In genomic region chr3:49763981-49764380, GRCh38 we compare ENCODE assay signal across 23 cellular contexts. TPM values are rescaled to one million over a fixed set of nuclear protein-coding genes. Genes with fewer than 3 reads are reported as not detected.
DNase-seq lines count a peak whose midpoint lies in the region; ATAC-seq, FAIRE-seq and TF ChIP-seq lines count a peak whose summit lies in the region.
"Had no signal": no experiment of that assay in that cellular context is flagged by ENCODE, and none has a peak within 500 bp of the region (broad histone marks: within the 10 kb centered on the region; RNA-seq: fewer than 3 reads in every experiment).

No MANE protein-coding gene starts in this region.

- in situ Hi-C loops in K562 (cut with MboI), result no loop called here

- no peak overlapping the region for H3K4me3 ChIP-seq in HEK293 (ENCODE audit: low read depth, low read length)
- H3K4me3 ChIP-seq in K562, result no peak overlapping the region
- H3K4me3 ChIP-seq: A549; BLaER1 treated with 17β-estradiol and CSF1 and Interleukin-3, amounts not matched to agents 10 nM and 100 nM had no signal

- intact Hi-C loops in K562 (cut with micrococcal nuclease), result no loop called here

- H3K4me3 Mint-ChIP-seq in activated CD8-positive, alpha-beta memory T cell treated with anti-CD3 and anti-CD28 coated beads, Interleukin-2, amount 10 ng/mL, durations not matched to agents 7 days and 5 days, result no peak overlapping the region
- H3K4me3 Mint-ChIP-seq in mesothelial cell of epicardium, result no peak overlapping the region
- H3K4me3 Mint-ChIP-seq: B cell; CD4-positive, alpha-beta T cell; CD8-positive, alpha-beta T cell had no signal

- TF ChIP-seq CTCF in HEK293 (tag by site-specific recombination; IDR thresholded peaks at IDR 0.05) (no peak), K562 (IDR thresholded peaks at IDR 0.05 in 2 of 3, conservative IDR thresholded peaks at IDR 0.05 in 1 of 3; ENCODE audit: insufficient read depth in 2 of 3, low read depth in 1 of 3, low read length in 3 of 3) (no peak), mesothelial cell of epicardium (IDR thresholded peaks at IDR 0.05; ENCODE audit: unreplicated experiment) (no peak)

- TF ChIP-seq POLR2A in K562 (conservative IDR thresholded peaks at IDR 0.05), result no peak

- H3K4me2 ChIP-seq in K562 (ENCODE audit: insufficient read depth, low read length), result no peak overlapping the region
- H3K4me2 ChIP-seq: A549; BLaER1 treated with 17β-estradiol and CSF1 and Interleukin-3, amounts not matched to agents 10 nM and 100 nM had no signal

- no peak for TF ChIP-seq RAD21 in K562 (CRISPR knock-in tag; conservative IDR thresholded peaks at IDR 0.05 in 1 of 2, IDR thresholded peaks at IDR 0.05 in 1 of 2)

- H3K4me1 ChIP-seq in HEK293 (ENCODE audit: control insufficient read depth, insufficient read depth, low read length) (no peaks in the 10 kb centered on the region), K562 (replicated peaks in 1 of 2; ENCODE audit: control insufficient read depth in 2 of 2, insufficient read depth in 2 of 2, low read length in 2 of 2) (no peaks in the 10 kb centered on the region; a peak in 1 of 5 replicates)
- H3K4me1 ChIP-seq: A549, Caco-2 had no signal

- no peaks in the 10 kb centered on the region for H3K9me3 Mint-ChIP-seq in activated CD8-positive, alpha-beta memory T cell treated with anti-CD3 and anti-CD28 coated beads, Interleukin-2, amount 10 ng/mL, durations not matched to agents 7 days and 5 days (ENCODE audit: low read depth)
- H3K9me3 Mint-ChIP-seq in mesothelial cell of epicardium, result peaks cover 5% of the 10 kb centered on the region
- H3K9me3 Mint-ChIP-seq: CD4-positive, alpha-beta T cell; CD8-positive, alpha-beta T cell had no signal

- H3K36me3 ChIP-seq in HEK293 (ENCODE audit: control insufficient read depth in 2 of 2, insufficient read depth in 1 of 2, low read length in 2 of 2) (peaks cover 0 to 3% of the 10 kb centered on the region in 2 experiments; a peak in 2 of 3 replicates), K562 (ENCODE audit: control insufficient read depth, insufficient read depth, low read length) (0 out of 3 replicates have a peak, but pooled peaks cover 7% of the 10 kb centered on the region)

- H3K79me2 ChIP-seq in K562 (ENCODE audit: control insufficient read depth, insufficient read depth, low read length), result peaks cover 59% of the 10 kb centered on the region

- H3K27me3 ChIP-seq in K562 (ENCODE audit: control insufficient read depth in 2 of 2, insufficient read depth in 2 of 2, low read length in 2 of 2), result no peaks in the 10 kb centered on the region
- H3K27me3 ChIP-seq: BLaER1 treated with 17β-estradiol and CSF1 and Interleukin-3, amounts not matched to agents 10 nM and 100 nM had no signal

- H3K4me1 Mint-ChIP-seq in activated CD8-positive, alpha-beta memory T cell treated with anti-CD3 and anti-CD28 coated beads, Interleukin-2, amount 10 ng/mL, durations not matched to agents 7 days and 5 days, result peaks cover 2% of the 10 kb centered on the region
- peaks cover 5% of the 10 kb centered on the region for H3K4me1 Mint-ChIP-seq in mesothelial cell of epicardium

- no peak overlapping the region for H3K27ac Mint-ChIP-seq in activated CD8-positive, alpha-beta memory T cell treated with anti-CD3 and anti-CD28 coated beads, Interleukin-2, amount 10 ng/mL, durations not matched to agents 7 days and 5 days
- H3K27ac Mint-ChIP-seq in mesothelial cell of epicardium, result no peak overlapping the region
- H3K27ac Mint-ChIP-seq: B cell; CD4-positive, alpha-beta T cell; CD8-positive, alpha-beta T cell had no signal

- peaks cover 2% of the 10 kb centered on the region for H3K9me1 ChIP-seq in K562 (ENCODE audit: control insufficient read depth, insufficient read depth, low read length)

- BruUV-seq in K562 (replicated peaks; lab: Mats Ljungman, UMichigan), result no TSS peak

- DNase-seq in activated CD8-positive, alpha-beta memory T cell treated with anti-CD3 and anti-CD28 coated beads, Interleukin-2, amount 50 U/mL, for 48 hours, result peak; percentile 22
- no peak for DNase-seq in activated CD8-positive, alpha-beta memory T cell treated with anti-CD3 and anti-CD28 coated beads, Interleukin-2, amount 10 ng/mL, durations not matched to agents 7 days and 5 days
- DNase-seq in K562 (ENCODE audit: extremely low read depth in 1 of 4, low spot score in 3 of 4) (no peak), mesothelial cell of epicardium (ENCODE audit: low spot score in 2 of 2, unreplicated experiment in 2 of 2) (no peak)
- DNase-seq: AML-193; Caco-2; Calu3; CD4-positive, alpha-beta T cell; CD8-positive, alpha-beta T cell; DMS79 treated with DMSO at 0.1 percent for 48 hours; GF-D8 had no signal

- FAIRE-seq in K562 (lab: Jason Lieb, UNC), result no peak
- FAIRE-seq: A549, D721Med, G401.6, GM12891, GM19239 had no signal

- H3K9me3 ChIP-seq in HEK293 (ENCODE audit: control insufficient read depth, insufficient read depth, low read depth, low read length) (no peaks in the 10 kb centered on the region), K562 (replicated peaks; ENCODE audit: control insufficient read depth, insufficient read depth, low read depth, low read length) (no peaks in the 10 kb centered on the region)
- H3K9me3 ChIP-seq: A549; BLaER1 treated with 17β-estradiol and CSF1 and Interleukin-3, amounts not matched to agents 10 nM and 100 nM; Caco-2 had no signal

- POLR2A ChIA-PET in HEK293 (lab: Yijun Ruan, JAX), result no interaction called here
- POLR2A ChIA-PET in K562 (lab: Yijun Ruan, JAX), result no interaction called here

- H3K27ac ChIP-seq in HEK293 (ENCODE audit: extremely low read depth, low read depth, low read length) (no peak overlapping the region), K562 (ENCODE audit: extremely low read depth, low read depth, low read length) (no peak overlapping the region)
- H3K27ac ChIP-seq: 22Rv1; A549; BLaER1 treated with 17β-estradiol and CSF1 and Interleukin-3, amounts not matched to agents 10 nM and 100 nM; C4-2B had no signal

- no peaks in the 10 kb centered on the region for H4K20me1 ChIP-seq in K562 (replicated peaks; ENCODE audit: control insufficient read depth, insufficient read depth, low read length)

- 98% methylated on average over 4 of the region's 4 CpGs for WGBS in K562 (ENCODE audit: insufficient coverage, low coverage, missing lambda C conversion rate)

- H3K36me3 Mint-ChIP-seq in activated CD8-positive, alpha-beta memory T cell treated with anti-CD3 and anti-CD28 coated beads, Interleukin-2, amount 10 ng/mL, durations not matched to agents 7 days and 5 days, result peaks cover 8% of the 10 kb centered on the region
- peaks cover 15% of the 10 kb centered on the region for H3K36me3 Mint-ChIP-seq in mesothelial cell of epicardium

- CTCF ChIA-PET in activated CD8-positive, alpha-beta memory T cell treated with anti-CD3 and anti-CD28 coated beads, Interleukin-2, amount 10 ng/mL, durations not matched to agents 7 days and 5 days (lab: Charles Lee), result no interaction called here
- CTCF ChIA-PET in HEK293 (lab: Yijun Ruan, JAX), result no interaction called here
- CTCF ChIA-PET in K562 (lab: Yijun Ruan, JAX; ENCODE audit: low intra/inter-chr PET ratio), result no interaction called here

- no peak for ATAC-seq in activated CD8-positive, alpha-beta memory T cell treated with anti-CD3 and anti-CD28 coated beads, Interleukin-2, amount 10 ng/mL, durations not matched to agents 7 days and 5 days
- ATAC-seq in K562, result no peak
- ATAC-seq: A549; CD8-positive, alpha-beta T cell had no signal

- no peaks in the 10 kb centered on the region for H3K27me3 Mint-ChIP-seq in activated CD8-positive, alpha-beta memory T cell treated with anti-CD3 and anti-CD28 coated beads, Interleukin-2, amount 10 ng/mL, durations not matched to agents 7 days and 5 days
- H3K27me3 Mint-ChIP-seq in mesothelial cell of epicardium (ENCODE audit: low read depth), result no peaks in the 10 kb centered on the region
- H3K27me3 Mint-ChIP-seq: B cell; CD4-positive, alpha-beta T cell had no signal

- TF ChIP-seq EP300 in K562 (IDR thresholded peaks at IDR 0.05; ENCODE audit: low read length), result no peak

- no peak overlapping the region for H2AFZ ChIP-seq in K562 (ENCODE audit: low read depth, low read length)

- H3K9ac ChIP-seq in K562 (ENCODE audit: insufficient read depth in 1 of 2, low read depth in 2 of 2, low read length in 2 of 2), result no peak overlapping the region
- H3K9ac ChIP-seq: BLaER1 treated with 17β-estradiol and CSF1 and Interleukin-3, amounts not matched to agents 10 nM and 100 nM had no signal

RNA-seq across cellular contexts. Expression of gene IP6K1, which starts 22.4 kb away (rescaled TPM):
- 10 to 100 TPM; 38.3 to 41.0 TPM for total RNA-seq in activated CD8-positive, alpha-beta memory T cell treated with anti-CD3 and anti-CD28 coated beads, Interleukin-2, amount 10 ng/mL, durations not matched to agents 7 days and 5 days
- 68.0 and 181 TPM in 2 replicates for total RNA-seq in K562 (2011; cell fraction: chromatin; rRNA removed; ENCODE audit: low replicate concordance)
- 71.4 and 81.3 TPM in 2 replicates for total RNA-seq in K562 (2011; cell fraction: nucleolus; rRNA removed)
- total RNA-seq in K562 (2011; cell fraction: nucleoplasm; rRNA removed), result 41.8 and 80.9 TPM in 2 replicates
- total RNA-seq in K562 (2014; rRNA removed) (13.1 and 18.2 TPM in 2 replicates), K562 (2014; rRNA removed; fragmentation: Illumina TruSeq; extraction: Trizol) (7.9 and 10.5 TPM in 2 replicates), K562 (2015; rRNA removed; fragmentation: Illumina TruSeq; extraction: Trizol) (12.0 and 12.9 TPM in 2 replicates), K562 (2021) (29.2 and 31.2 TPM in 2 replicates), mesothelial cell of epicardium (41.7 to 46.4 TPM (median 46.4 TPM) in 3 replicates)
- polyA plus RNA-seq in K562 (2011; rRNA removed) (27.9 and 31.5 TPM in 2 replicates), K562 (2014; fragmentation: Illumina TruSeq; extraction: Trizol) (13.4 and 16.4 TPM in 2 replicates), K562 (2014; fragmentation: Nextera tagmentation; extraction: Ambion mirVana) (1 to 10 TPM in 1 of 2 experiments, under 1 TPM in 1; 0.46 to 1.9 TPM), K562 (2014; rRNA removed) (15.4 and 15.6 TPM in 2 replicates)
- 18.1 and 28.3 TPM in 2 replicates for polyA plus RNA-seq in K562 (2011; cell fraction: cytosol; rRNA removed)
- polyA plus RNA-seq in K562 (2011; cell fraction: nucleus; rRNA removed), result 20.1 and 35.9 TPM in 2 replicates
- 16.9 and 19.5 TPM in 2 replicates for polyA plus RNA-seq in K562 (2012)
- polyA minus RNA-seq in K562 (2011; rRNA and poly(A)+ RNA removed), result 34.2 and 41.7 TPM in 2 replicates
- 28.8 and 32.4 TPM in 2 replicates for polyA minus RNA-seq in K562 (2011; cell fraction: cytosol; rRNA and poly(A)+ RNA removed)
- 12.5 and 13.9 TPM in 2 replicates for polyA minus RNA-seq in K562 (2011; cell fraction: nucleus; rRNA and poly(A)+ RNA removed)

RNA-seq across cellular contexts. Expression of gene CDHR4, which starts 35.7 kb away (rescaled TPM):
- total RNA-seq in activated CD8-positive, alpha-beta memory T cell treated with anti-CD3 and anti-CD28 coated beads, Interleukin-2, amount 10 ng/mL, durations not matched to agents 7 days and 5 days, result under 1 TPM in 1 of 2 experiments, not detected in 1; 0.16 TPM
- 0.93 and 2.2 TPM in 2 replicates for total RNA-seq in K562 (2011; cell fraction: chromatin; rRNA removed; ENCODE audit: low replicate concordance)
- 0.79 and 1.0 TPM in 2 replicates for total RNA-seq in K562 (2011; cell fraction: nucleolus; rRNA removed)
- total RNA-seq in K562 (2011; cell fraction: nucleoplasm; rRNA removed), result 1.3 and 1.5 TPM in 2 replicates
- total RNA-seq in K562 (2014; rRNA removed) (not detected in 2 replicates), K562 (2014; rRNA removed; fragmentation: Illumina TruSeq; extraction: Trizol) (not detected in 2 replicates), K562 (2015; rRNA removed; fragmentation: Illumina TruSeq; extraction: Trizol) (not detected in 2 replicates), K562 (2021) (not detected in 2 replicates), mesothelial cell of epicardium (0.27 to 0.42 TPM in 2 of 3 replicates, not detected in the other)
- polyA plus RNA-seq in K562 (2011; rRNA removed) (0.21 and 0.27 TPM in 2 replicates), K562 (2014; fragmentation: Illumina TruSeq; extraction: Trizol) (0.11 TPM in 1 of 2 replicates, not detected in the other), K562 (2014; fragmentation: Nextera tagmentation; extraction: Ambion mirVana) (not detected), K562 (2014; rRNA removed) (0.28 TPM in 1 of 2 replicates, not detected in the other)
- polyA plus RNA-seq in K562 (2011; cell fraction: cytosol; rRNA removed), result 0.16 and 0.22 TPM in 2 replicates
- polyA plus RNA-seq in K562 (2011; cell fraction: nucleus; rRNA removed), result 1.6 and 4.2 TPM in 2 replicates
- 0.16 and 0.21 TPM in 2 replicates for polyA plus RNA-seq in K562 (2012)
- not detected in 2 replicates for polyA minus RNA-seq in K562 (2011; rRNA and poly(A)+ RNA removed)
- polyA minus RNA-seq in K562 (2011; cell fraction: cytosol; rRNA and poly(A)+ RNA removed), result not detected in 2 replicates
- polyA minus RNA-seq in K562 (2011; cell fraction: nucleus; rRNA and poly(A)+ RNA removed), result 0.54 and 0.56 TPM in 2 replicates
- total RNA-seq: A172, Caco-2, Calu3 had no signal
- polyA plus RNA-seq: BJ had no signal

RNA-seq across cellular contexts. Expression of gene INKA1, which starts 39.1 kb away (rescaled TPM):
- under 1 TPM; 0.73 to 0.85 TPM for total RNA-seq in activated CD8-positive, alpha-beta memory T cell treated with anti-CD3 and anti-CD28 coated beads, Interleukin-2, amount 10 ng/mL, durations not matched to agents 7 days and 5 days
- 1.3 and 12.1 TPM in 2 replicates for total RNA-seq in K562 (2011; cell fraction: chromatin; rRNA removed; ENCODE audit: low replicate concordance)
- 12.7 and 12.9 TPM in 2 replicates for total RNA-seq in K562 (2011; cell fraction: nucleolus; rRNA removed)
- total RNA-seq in K562 (2011; cell fraction: nucleoplasm; rRNA removed), result 7.2 TPM in 2 replicates
- 13.6 and 13.9 TPM in 2 replicates for total RNA-seq in K562 (2014; rRNA removed)
- total RNA-seq in K562 (2014; rRNA removed; fragmentation: Illumina TruSeq; extraction: Trizol), result 1.1 and 1.9 TPM in 2 replicates
- 6.7 and 7.6 TPM in 2 replicates for total RNA-seq in K562 (2015; rRNA removed; fragmentation: Illumina TruSeq; extraction: Trizol)
- total RNA-seq in K562 (2021), result 11.1 and 11.2 TPM in 2 replicates
- 5.2 and 7.2 TPM in 2 replicates for polyA plus RNA-seq in K562 (2011; rRNA removed)
- 7.5 and 29.7 TPM in 2 replicates for polyA plus RNA-seq in K562 (2011; cell fraction: cytosol; rRNA removed)
- polyA plus RNA-seq in K562 (2011; cell fraction: nucleus; rRNA removed), result 5.6 and 11.3 TPM in 2 replicates
- 9.2 and 11.0 TPM in 2 replicates for polyA plus RNA-seq in K562 (2012)
- polyA plus RNA-seq in K562 (2014; fragmentation: Illumina TruSeq; extraction: Trizol), result 3.9 and 7.5 TPM in 2 replicates
- polyA plus RNA-seq in K562 (2014; fragmentation: Nextera tagmentation; extraction: Ambion mirVana), result 1 to 10 TPM in 1 of 2 experiments, under 1 TPM in 1; 0.55 to 1.2 TPM
- polyA plus RNA-seq in K562 (2014; rRNA removed), result 11.2 and 12.8 TPM in 2 replicates
- 2.6 and 5.5 TPM in 2 replicates for polyA minus RNA-seq in K562 (2011; rRNA and poly(A)+ RNA removed)
- 6.2 and 9.4 TPM in 2 replicates for polyA minus RNA-seq in K562 (2011; cell fraction: cytosol; rRNA and poly(A)+ RNA removed)
- polyA minus RNA-seq in K562 (2011; cell fraction: nucleus; rRNA and poly(A)+ RNA removed), result 10.9 and 11.8 TPM in 2 replicates
- total RNA-seq in mesothelial cell of epicardium, result 7.7 to 9.4 TPM (median 8.4 TPM) in 3 replicates
- total RNA-seq: Caco-2 had no signal

RNA-seq across cellular contexts. Expression of gene GMPPB, which starts 40.2 kb away (rescaled TPM):
- total RNA-seq in activated CD8-positive, alpha-beta memory T cell treated with anti-CD3 and anti-CD28 coated beads, Interleukin-2, amount 10 ng/mL, durations not matched to agents 7 days and 5 days, result 10 to 100 TPM; 46.6 to 47.9 TPM
- 23.6 and 70.2 TPM in 2 replicates for total RNA-seq in K562 (2011; cell fraction: chromatin; rRNA removed; ENCODE audit: low replicate concordance)
- total RNA-seq in K562 (2011; cell fraction: nucleolus; rRNA removed), result 47.0 and 56.7 TPM in 2 replicates
- total RNA-seq in K562 (2011; cell fraction: nucleoplasm; rRNA removed), result 29.1 and 36.1 TPM in 2 replicates
- total RNA-seq in K562 (2014; rRNA removed), result 11.0 and 18.0 TPM in 2 replicates
- total RNA-seq in K562 (2014; rRNA removed; fragmentation: Illumina TruSeq; extraction: Trizol), result 4.3 and 5.5 TPM in 2 replicates
- 8.8 and 9.2 TPM in 2 replicates for total RNA-seq in K562 (2015; rRNA removed; fragmentation: Illumina TruSeq; extraction: Trizol)
- 16.4 and 17.4 TPM in 2 replicates for total RNA-seq in K562 (2021)
- polyA plus RNA-seq in K562 (2011; rRNA removed), result 8.1 and 10.3 TPM in 2 replicates
- 8.4 and 10.6 TPM in 2 replicates for polyA plus RNA-seq in K562 (2011; cell fraction: cytosol; rRNA removed)
- 36.7 and 37.8 TPM in 2 replicates for polyA plus RNA-seq in K562 (2011; cell fraction: nucleus; rRNA removed)
- polyA plus RNA-seq in K562 (2012), result 11.6 and 18.7 TPM in 2 replicates
- polyA plus RNA-seq in K562 (2014; fragmentation: Illumina TruSeq; extraction: Trizol), result 5.8 and 7.4 TPM in 2 replicates
- under 1 TPM; 0.53 to 0.92 TPM for polyA plus RNA-seq in K562 (2014; fragmentation: Nextera tagmentation; extraction: Ambion mirVana)
- 11.3 and 13.3 TPM in 2 replicates for polyA plus RNA-seq in K562 (2014; rRNA removed)
- polyA minus RNA-seq in K562 (2011; rRNA and poly(A)+ RNA removed), result 7.8 and 8.5 TPM in 2 replicates
- 6.6 and 7.7 TPM in 2 replicates for polyA minus RNA-seq in K562 (2011; cell fraction: cytosol; rRNA and poly(A)+ RNA removed)
- polyA minus RNA-seq in K562 (2011; cell fraction: nucleus; rRNA and poly(A)+ RNA removed), result 22.8 and 34.7 TPM in 2 replicates
- 32.3 to 33.9 TPM (median 32.7 TPM) in 3 replicates for total RNA-seq in mesothelial cell of epicardium

RNA-seq across cellular contexts. Expression of gene AMIGO3, which starts 44.5 kb away (rescaled TPM):
- total RNA-seq in activated CD8-positive, alpha-beta memory T cell treated with anti-CD3 and anti-CD28 coated beads, Interleukin-2, amount 10 ng/mL, durations not matched to agents 7 days and 5 days, result 1 to 10 TPM in 1 of 2 experiments, under 1 TPM in 1; 0.19 to 1.2 TPM
- 5.9 TPM in 1 of 2 replicates, not detected in the other for total RNA-seq in K562 (2011; cell fraction: chromatin; rRNA removed; ENCODE audit: low replicate concordance)
- total RNA-seq in K562 (2011; cell fraction: nucleolus; rRNA removed), result 5.9 and 8.8 TPM in 2 replicates
- total RNA-seq in K562 (2011; cell fraction: nucleoplasm; rRNA removed), result 0.51 TPM in 1 of 2 replicates, not detected in the other
- total RNA-seq in K562 (2014; rRNA removed), result 0.68 and 1.4 TPM in 2 replicates
- not detected in 2 replicates for total RNA-seq in K562 (2014; rRNA removed; fragmentation: Illumina TruSeq; extraction: Trizol)
- 0.26 TPM in 1 of 2 replicates, not detected in the other for total RNA-seq in K562 (2015; rRNA removed; fragmentation: Illumina TruSeq; extraction: Trizol)
- 0.18 and 0.44 TPM in 2 replicates for total RNA-seq in K562 (2021)
- 0.13 and 0.41 TPM in 2 replicates for polyA plus RNA-seq in K562 (2011; rRNA removed)
- 3.1 TPM in 1 of 2 replicates, not detected in the other for polyA plus RNA-seq in K562 (2011; cell fraction: cytosol; rRNA removed)
- 2.6 and 8.7 TPM in 2 replicates for polyA plus RNA-seq in K562 (2011; cell fraction: nucleus; rRNA removed)
- 0.61 and 4.4 TPM in 2 replicates for polyA plus RNA-seq in K562 (2012)
- 0.18 TPM in 1 of 2 replicates, not detected in the other for polyA plus RNA-seq in K562 (2014; fragmentation: Illumina TruSeq; extraction: Trizol)
- polyA plus RNA-seq in K562 (2014; fragmentation: Nextera tagmentation; extraction: Ambion mirVana), result not detected
- 2.0 and 2.8 TPM in 2 replicates for polyA plus RNA-seq in K562 (2014; rRNA removed)
- not detected in 2 replicates for polyA minus RNA-seq in K562 (2011; rRNA and poly(A)+ RNA removed)
- polyA minus RNA-seq in K562 (2011; cell fraction: cytosol; rRNA and poly(A)+ RNA removed), result 0.38 and 2.4 TPM in 2 replicates
- 2.4 and 3.3 TPM in 2 replicates for polyA minus RNA-seq in K562 (2011; cell fraction: nucleus; rRNA and poly(A)+ RNA removed)
- 0.78 to 0.95 TPM in 2 of 3 replicates, not detected in the other for total RNA-seq in mesothelial cell of epicardium
- total RNA-seq: B cell, Caco-2 had no signal
- polyA plus RNA-seq: BJ had no signal
